ENCODE assay signal across 1 cellular context in the genomic region with DNA sequence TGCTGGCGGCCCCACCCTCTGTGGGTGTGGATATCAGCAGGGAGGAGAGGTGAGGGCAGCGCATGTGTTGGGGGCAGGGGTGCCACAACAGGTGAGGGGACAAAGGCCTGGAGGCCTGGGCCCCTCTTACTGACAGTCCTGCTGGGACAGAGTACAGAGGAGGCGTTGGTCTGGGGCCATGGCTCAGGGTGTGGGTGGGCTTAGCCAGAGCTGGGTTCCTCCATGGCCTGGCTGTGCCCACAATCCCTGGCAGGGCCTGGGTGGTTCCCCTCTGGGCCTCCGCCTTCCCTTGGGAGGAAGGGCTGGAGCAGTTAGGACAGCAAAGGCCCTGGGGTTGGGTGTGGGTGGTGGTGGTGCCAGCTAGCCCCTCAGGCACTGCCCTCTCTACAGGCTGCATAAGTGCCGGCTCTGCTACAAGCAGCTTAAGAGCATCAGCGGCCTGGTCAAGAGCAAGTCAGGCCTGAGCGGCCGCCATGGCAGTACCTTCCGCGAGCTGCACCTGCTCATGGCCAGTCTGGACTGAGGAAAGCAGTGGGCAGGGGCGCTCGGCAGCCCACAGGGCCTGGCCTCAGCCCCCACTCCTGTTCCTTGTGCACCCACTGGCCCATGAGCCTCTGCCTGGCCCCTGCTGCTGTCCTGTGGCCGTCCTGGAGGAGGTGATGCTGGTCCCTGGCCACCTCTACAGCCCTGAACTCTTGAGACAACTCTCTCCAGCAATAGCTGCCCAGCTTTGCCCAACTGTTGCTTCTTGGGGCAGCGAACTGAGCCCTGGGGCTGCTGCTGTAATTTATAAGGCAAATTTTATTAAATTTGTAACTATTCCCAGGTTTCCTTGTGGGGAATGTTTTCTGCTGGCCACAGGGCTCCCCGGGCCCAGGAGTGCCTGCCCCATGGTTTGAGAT.
TF ChIP-seq lines count a peak whose summit lies in the region.

No MANE protein-coding gene starts in this region.

TF ChIP-seq in GM23338, 12 proteins besides CTCF, POLR2A, EP300 and RAD21:
- TF ChIP-seq, protein P1, sequence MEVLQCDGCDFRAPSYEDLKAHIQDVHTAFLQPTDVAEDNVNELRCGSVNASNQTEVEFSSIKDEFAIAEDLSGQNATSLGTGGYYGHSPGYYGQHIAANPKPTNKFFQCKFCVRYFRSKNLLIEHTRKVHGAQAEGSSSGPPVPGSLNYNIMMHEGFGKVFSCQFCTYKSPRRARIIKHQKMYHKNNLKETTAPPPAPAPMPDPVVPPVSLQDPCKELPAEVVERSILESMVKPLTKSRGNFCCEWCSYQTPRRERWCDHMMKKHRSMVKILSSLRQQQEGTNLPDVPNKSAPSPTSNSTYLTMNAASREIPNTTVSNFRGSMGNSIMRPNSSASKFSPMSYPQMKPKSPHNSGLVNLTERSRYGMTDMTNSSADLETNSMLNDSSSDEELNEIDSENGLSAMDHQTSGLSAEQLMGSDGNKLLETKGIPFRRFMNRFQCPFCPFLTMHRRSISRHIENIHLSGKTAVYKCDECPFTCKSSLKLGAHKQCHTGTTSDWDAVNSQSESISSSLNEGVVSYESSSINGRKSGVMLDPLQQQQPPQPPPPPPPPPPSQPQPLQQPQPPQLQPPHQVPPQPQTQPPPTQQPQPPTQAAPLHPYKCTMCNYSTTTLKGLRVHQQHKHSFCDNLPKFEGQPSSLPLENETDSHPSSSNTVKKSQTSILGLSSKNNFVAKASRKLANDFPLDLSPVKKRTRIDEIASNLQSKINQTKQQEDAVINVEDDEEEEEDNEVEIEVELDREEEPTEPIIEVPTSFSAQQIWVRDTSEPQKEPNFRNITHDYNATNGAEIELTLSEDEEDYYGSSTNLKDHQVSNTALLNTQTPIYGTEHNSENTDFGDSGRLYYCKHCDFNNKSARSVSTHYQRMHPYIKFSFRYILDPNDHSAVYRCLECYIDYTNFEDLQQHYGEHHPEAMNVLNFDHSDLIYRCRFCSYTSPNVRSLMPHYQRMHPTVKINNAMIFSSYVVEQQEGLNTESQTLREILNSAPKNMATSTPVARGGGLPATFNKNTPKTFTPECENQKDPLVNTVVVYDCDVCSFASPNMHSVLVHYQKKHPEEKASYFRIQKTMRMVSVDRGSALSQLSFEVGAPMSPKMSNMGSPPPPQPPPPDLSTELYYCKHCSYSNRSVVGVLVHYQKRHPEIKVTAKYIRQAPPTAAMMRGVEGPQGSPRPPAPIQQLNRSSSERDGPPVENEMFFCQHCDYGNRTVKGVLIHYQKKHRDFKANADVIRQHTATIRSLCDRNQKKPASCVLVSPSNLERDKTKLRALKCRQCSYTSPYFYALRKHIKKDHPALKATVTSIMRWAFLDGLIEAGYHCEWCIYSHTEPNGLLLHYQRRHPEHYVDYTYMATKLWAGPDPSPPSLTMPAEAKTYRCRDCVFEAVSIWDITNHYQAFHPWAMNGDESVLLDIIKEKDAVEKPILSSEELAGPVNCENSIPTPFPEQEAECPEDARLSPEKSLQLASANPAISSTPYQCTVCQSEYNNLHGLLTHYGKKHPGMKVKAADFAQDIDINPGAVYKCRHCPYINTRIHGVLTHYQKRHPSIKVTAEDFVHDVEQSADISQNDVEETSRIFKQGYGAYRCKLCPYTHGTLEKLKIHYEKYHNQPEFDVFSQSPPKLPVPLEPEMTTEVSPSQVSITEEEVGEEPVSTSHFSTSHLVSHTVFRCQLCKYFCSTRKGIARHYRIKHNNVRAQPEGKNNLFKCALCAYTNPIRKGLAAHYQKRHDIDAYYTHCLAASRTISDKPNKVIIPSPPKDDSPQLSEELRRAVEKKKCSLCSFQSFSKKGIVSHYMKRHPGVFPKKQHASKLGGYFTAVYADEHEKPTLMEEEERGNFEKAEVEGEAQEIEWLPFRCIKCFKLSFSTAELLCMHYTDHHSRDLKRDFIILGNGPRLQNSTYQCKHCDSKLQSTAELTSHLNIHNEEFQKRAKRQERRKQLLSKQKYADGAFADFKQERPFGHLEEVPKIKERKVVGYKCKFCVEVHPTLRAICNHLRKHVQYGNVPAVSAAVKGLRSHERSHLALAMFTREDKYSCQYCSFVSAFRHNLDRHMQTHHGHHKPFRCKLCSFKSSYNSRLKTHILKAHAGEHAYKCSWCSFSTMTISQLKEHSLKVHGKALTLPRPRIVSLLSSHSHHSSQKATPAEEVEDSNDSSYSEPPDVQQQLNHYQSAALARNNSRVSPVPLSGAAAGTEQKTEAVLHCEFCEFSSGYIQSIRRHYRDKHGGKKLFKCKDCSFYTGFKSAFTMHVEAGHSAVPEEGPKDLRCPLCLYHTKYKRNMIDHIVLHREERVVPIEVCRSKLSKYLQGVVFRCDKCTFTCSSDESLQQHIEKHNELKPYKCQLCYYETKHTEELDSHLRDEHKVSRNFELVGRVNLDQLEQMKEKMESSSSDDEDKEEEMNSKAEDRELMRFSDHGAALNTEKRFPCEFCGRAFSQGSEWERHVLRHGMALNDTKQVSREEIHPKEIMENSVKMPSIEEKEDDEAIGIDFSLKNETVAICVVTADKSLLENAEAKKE (CRISPR knock-in tag; IDR thresholded peaks at IDR 0.05) = no peak
- TF ChIP-seq POLR2AphosphoS5 (IDR thresholded peaks at IDR 0.05; ENCODE audit: low read depth) (no peak), EZH2 (IDR thresholded peaks at IDR 0.05; ENCODE audit: low read depth, unreplicated experiment) (no peak), NANOG (IDR thresholded peaks at IDR 0.05; ENCODE audit: borderline replicate concordance) (no peak), ZNF331 (CRISPR knock-in tag; IDR thresholded peaks at IDR 0.05; ENCODE audit: low read depth) (no peak)
- TF ChIP-seq, protein P2, sequence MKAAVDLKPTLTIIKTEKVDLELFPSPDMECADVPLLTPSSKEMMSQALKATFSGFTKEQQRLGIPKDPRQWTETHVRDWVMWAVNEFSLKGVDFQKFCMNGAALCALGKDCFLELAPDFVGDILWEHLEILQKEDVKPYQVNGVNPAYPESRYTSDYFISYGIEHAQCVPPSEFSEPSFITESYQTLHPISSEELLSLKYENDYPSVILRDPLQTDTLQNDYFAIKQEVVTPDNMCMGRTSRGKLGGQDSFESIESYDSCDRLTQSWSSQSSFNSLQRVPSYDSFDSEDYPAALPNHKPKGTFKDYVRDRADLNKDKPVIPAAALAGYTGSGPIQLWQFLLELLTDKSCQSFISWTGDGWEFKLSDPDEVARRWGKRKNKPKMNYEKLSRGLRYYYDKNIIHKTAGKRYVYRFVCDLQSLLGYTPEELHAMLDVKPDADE (IDR thresholded peaks at IDR 0.05) = no peak
